Comparison of ENCODE assay signal across 8 cellular contexts in genomic region chr1:100132566-100133477, GRCh38. TPM values are rescaled to one million over a fixed set of nuclear protein-coding genes. Genes with fewer than 3 reads are reported as not detected.
A peak's percentile ranks its signal among the peaks of the same experiment; 100 is the strongest.
DNase-seq lines count a peak whose midpoint lies in the region; ATAC-seq, FAIRE-seq and TF ChIP-seq lines count a peak whose summit lies in the region.

Gene SASS6 (minus strand): TSS chr1:100132930. CDS start chr1:100132814, 116 bp downstream.
Gene TRMT13 (plus strand): TSS chr1:100133163. CDS start chr1:100133169, 6 bp downstream.

- ATAC-seq in HG02759 (IDR thresholded peaks at IDR 0.05; ENCODE audit: unreplicated experiment) (peak; percentile 90), Right ventricle myocardium superior (ENCODE audit: poor library complexity) (peak; percentile 99), pancreas (peak; percentile 99 to 100 (median 100))

- no peaks in the 10 kb centered on the region for H3K9me3 ChIP-seq in pancreas
- H3K9me3 ChIP-seq in tibial nerve: no peaks in the 10 kb centered on the region

- H3K4me3 ChIP-seq in GM12864 (ENCODE audit: low read depth, low read length): peak within 1 kb of the TSS; percentile 89
- H3K4me3 ChIP-seq in pancreas: peak within 1 kb of the TSS; percentile 61 to 88 (median 73)
- H3K4me3 ChIP-seq in tibial nerve: peak within 1 kb of the TSS; percentile 57 to 80 (median 75)

- H3K27ac ChIP-seq in pancreas (peak within 1 kb of the TSS; percentile 46 to 66 (median 58)), tibial nerve (peak within 1 kb of the TSS in 3 of 4 donors; percentile 6 to 79 (median 64))

- no peak for TF ChIP-seq CTCF in GM12864 (IDR thresholded peaks at IDR 0.05; ENCODE audit: low read depth, low read length, missing control alignments)
- TF ChIP-seq CTCF in pancreas (IDR thresholded peaks at IDR 0.05): peak in 1 of 4 donors; percentile 6
- TF ChIP-seq CTCF in tibial nerve (IDR thresholded peaks at IDR 0.05): peak in 2 of 5 experiments; percentile 46 to 67

- WGBS in pancreas, 2 donors: 0% methylated on average over 57 of the region's 57 CpGs
- 0 to 1% methylated on average over 53 to 57 of the region's 57 CpGs for WGBS in tibial nerve, 2 donors

- DNase-seq in GM12864 (ENCODE audit: low read depth): peak; percentile 97
- DNase-seq in NCI-H1417 (lab: John Stamatoyannopoulos, UW): peak; percentile 93 to 99 (median 95)
- DNase-seq in SW 1271 (lab: John Stamatoyannopoulos, UW): peak; percentile 78 to 96
- peak; percentile 89 for DNase-seq in activated naive CD8-positive, alpha-beta T cell treated with anti-CD3 and anti-CD28 coated beads, Interleukin-2, amount 50 U/mL, for 16 hours (ENCODE audit: low read depth, low spot score)
- DNase-seq in Right ventricle myocardium superior: peak; percentile 97
- DNase-seq in pancreas: peak; percentile 93 to 98 (median 96)
- peak; percentile 89 to 95 for DNase-seq in tibial nerve (ENCODE audit: low spot score in 2 of 2)

- H3K4me1 ChIP-seq in pancreas: peaks cover 13 to 19% (median 13%) of the 10 kb centered on the region in 3 donors
- peaks cover 0 to 41% (median 16%) of the 10 kb centered on the region in 4 donors for H3K4me1 ChIP-seq in tibial nerve

- peaks cover 0 to 11% (median 4%) of the 10 kb centered on the region in 3 donors for H3K36me3 ChIP-seq in pancreas
- H3K36me3 ChIP-seq in tibial nerve: peaks cover 0 to 13% (median 0%) of the 10 kb centered on the region in 3 donors

- peak in 1 of 2 donors; percentile 30 for TF ChIP-seq POLR2A in tibial nerve (IDR thresholded peaks at IDR 0.05)

- FAIRE-seq in pancreas (lab: Jason Lieb, UNC): peak; percentile 91

- peak; percentile 78 to 97 for TF ChIP-seq EP300 in tibial nerve (IDR thresholded peaks at IDR 0.05)

- H3K27me3 ChIP-seq in pancreas: no peaks in the 10 kb centered on the region
- no peaks in the 10 kb centered on the region for H3K27me3 ChIP-seq in tibial nerve

- intact Hi-C loops in Right ventricle myocardium superior (cut with DNase I): no loop called here
- intact Hi-C loops in pancreas (cut with DNase I): no loop called here

RNA-seq across cellular contexts. Expression of gene SASS6, which starts in this region (rescaled TPM):
- total RNA-seq in Right ventricle myocardium superior (1.6 TPM), pancreas (1 to 10 TPM in 4 of 6 donors, under 1 TPM in 2; 0.76 to 1.8 (median 1.3) TPM), tibial nerve (1 to 10 TPM; 1.8 to 3.9 (median 2.7) TPM)
- polyA plus RNA-seq in pancreas: 1 to 10 TPM in 1 of 2 donors, under 1 TPM in 1; 0.84 to 1.7 TPM

RNA-seq across cellular contexts. Expression of gene TRMT13, which starts in this region (rescaled TPM):
- total RNA-seq in Right ventricle myocardium superior (5.3 TPM), pancreas (10 to 100 TPM in 1 of 6 donors, 1 to 10 TPM in 5; 4.8 to 10.5 (median 8.1) TPM), tibial nerve (10 to 100 TPM; 10.2 to 33.0 (median 16.2) TPM)
- polyA plus RNA-seq in pancreas: 10 to 100 TPM in 1 of 2 donors, 1 to 10 TPM in 1; 8.7 to 10.6 TPM

Comparison
In these comparisons a context has a peak if more than half of its experiments do, and no peak if none do; other contexts are left out.
1. Peak in every context shown above with its lines: DNase-seq, ATAC-seq, H3K4me3 ChIP-seq and H3K27ac ChIP-seq.